8 cellular contexts compared by ENCODE assay signal in genomic region chr12:48105867-48106563, GRCh38. TPM values are rescaled to one million over a fixed set of nuclear protein-coding genes. Genes with fewer than 3 reads are reported as not detected.
DNase-seq lines count a peak whose midpoint lies in the region; ATAC-seq and TF ChIP-seq lines count a peak whose summit lies in the region.

TSS of gene SENP1 (minus strand) at chr12:48106079. CDS start at chr12:48101472, 4,607 bp downstream.

- H3K4me3 ChIP-seq in BJ (ENCODE audit: low read depth, low read length) = peak within 1 kb of the TSS; percentile 88

- DNase-seq in BJ (ENCODE audit: low read depth) (no peak), NCI-H748 (lab: John Stamatoyannopoulos, UW; ENCODE audit: unreplicated experiment) (peak; percentile 90), cortex of kidney (lab: John Stamatoyannopoulos, UW) (peak; percentile 53), left lobe of liver (ENCODE audit: low spot score) (peak; percentile 92)
- peak; percentile 88 for DNase-seq in activated CD4-positive, alpha-beta T cell treated with anti-CD3 and anti-CD28 coated beads, Interleukin-2, amount 50 U/mL, for 1 hour
- DNase-seq in stimulated activated CD4-positive, alpha-beta T cell treated with anti-CD3 and anti-CD28 coated beads, Interleukin-2, amount 100 ng/mL, for 4 hours (ENCODE audit: low read depth) = peak; percentile 84

- no peak for TF ChIP-seq CTCF in BJ (IDR thresholded peaks at IDR 0.05; ENCODE audit: insufficient read depth, low read depth, low read length)

- POLR2A ChIA-PET in BJ (lab: Charles Lee) = no interaction called here

- CTCF ChIA-PET in BJ (lab: Yijun Ruan, JAX) = interaction anchor here (0.6 to 2.5 kb wide), 5 partner anchors 11 to 88 kb away, joined by 3 to 7 read pairs (median 3); partner anchors contain the start of gene PFKM

- peak; percentile 65 for ATAC-seq in GM19328 (IDR thresholded peaks at IDR 0.05; ENCODE audit: unreplicated experiment)
- peak; percentile 35 for ATAC-seq in HG03469 (IDR thresholded peaks at IDR 0.05; ENCODE audit: unreplicated experiment)
- peak; percentile 97 for ATAC-seq in left lobe of liver

- no peaks in the 10 kb centered on the region for H3K36me3 ChIP-seq in BJ (ENCODE audit: control insufficient read depth, insufficient read depth, low read length)

- peaks cover 2% of the 10 kb centered on the region; the same call in 1 of the 2 replicates for H3K27me3 ChIP-seq in BJ (ENCODE audit: control insufficient read depth, insufficient read depth, low read length)

RNA-seq across cellular contexts. Expression of gene SENP1, which starts in this region (rescaled TPM):
- 10.3 and 20.0 TPM in 2 replicates for polyA plus RNA-seq in BJ (2011; rRNA removed)
- polyA minus RNA-seq in BJ (2011; rRNA and poly(A)+ RNA removed) = 12.7 and 15.4 TPM in 2 replicates
- total RNA-seq in left lobe of liver = 3.9 TPM

Comparison
In these comparisons a context has a peak if more than half of its experiments do, and no peak if none do; other contexts are left out.
1. ATAC-seq: peak in every context shown above with its lines; median percentile 97 in left lobe of liver; 65 in GM19328; 35 in HG03469.